In the genomic region with DNA sequence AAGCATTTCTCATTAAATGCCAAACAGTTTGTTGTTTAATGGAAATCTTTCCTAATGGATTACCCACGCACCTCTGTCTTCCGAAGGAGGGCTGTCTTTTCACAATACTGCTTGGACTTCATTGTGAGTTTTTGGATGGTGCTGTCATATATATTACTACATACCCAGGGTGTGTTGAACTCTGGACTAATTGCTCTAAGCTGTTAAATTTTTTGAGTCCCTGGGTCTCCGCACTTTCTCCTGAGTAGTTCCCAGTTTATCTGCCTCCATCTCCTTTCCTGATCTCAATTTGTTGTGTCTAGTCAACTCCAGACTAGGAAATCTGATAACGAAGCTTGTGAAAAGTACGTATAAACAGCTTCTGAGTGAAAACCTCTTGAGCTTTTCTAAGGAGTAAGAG, we compare ENCODE assay signal across 11 cellular contexts.
"Had no signal": no experiment of that assay in that cellular context is flagged by ENCODE, and none has a peak within 500 bp of the region (broad histone marks: within the 10 kb centered on the region; RNA-seq: fewer than 3 reads in every experiment).

No MANE protein-coding gene starts in this region.

- DNase-seq: activated CD4-positive, alpha-beta T cell treated with anti-CD3 and anti-CD28 coated beads for 1 hour; activated CD4-positive, alpha-beta T cell treated with anti-CD3 and anti-CD28 coated beads, Interleukin-2, amount 50 U/mL, for 4 hours; activated naive CD4-positive, alpha-beta T cell treated with Interleukin-2 at 50 U/mL for 16 hours; head of caudate nucleus; left cardiac atrium; nephron progenitor cell; sigmoid colon; stimulated activated CD4-positive, alpha-beta T cell treated with anti-CD3 and anti-CD28 coated beads, Interleukin-2, amount 100 ng/mL, for 24 hours; stomach had no signal

- H3K36me3 ChIP-seq: esophagus muscularis mucosa, sigmoid colon, stomach had no signal

- H3K4me3 ChIP-seq: esophagus muscularis mucosa, sigmoid colon, stomach had no signal

- ATAC-seq: activated T-helper 17 cell treated with anti-CD3 and anti-CD28 coated beads, Interleukin-2, amount 50 U/mL, for 72 hours had no signal

- H3K4me1 Mint-ChIP-seq: activated T-helper 17 cell treated with anti-CD3 and anti-CD28 coated beads, Interleukin-2, amount 50 U/mL, for 72 hours; nephron progenitor cell had no signal

- H3K9me3 ChIP-seq: esophagus muscularis mucosa, sigmoid colon, stomach had no signal

- H3K27me3 ChIP-seq: esophagus muscularis mucosa, sigmoid colon, stomach had no signal

- H3K27ac Mint-ChIP-seq: activated T-helper 17 cell treated with anti-CD3 and anti-CD28 coated beads, Interleukin-2, amount 50 U/mL, for 72 hours; nephron progenitor cell had no signal

- H3K4me3 Mint-ChIP-seq: activated T-helper 17 cell treated with anti-CD3 and anti-CD28 coated beads, Interleukin-2, amount 50 U/mL, for 72 hours; nephron progenitor cell had no signal

- H3K27ac ChIP-seq: esophagus muscularis mucosa, sigmoid colon had no signal

- H3K9me3 Mint-ChIP-seq: activated T-helper 17 cell treated with anti-CD3 and anti-CD28 coated beads, Interleukin-2, amount 50 U/mL, for 72 hours had no signal
